9 cellular contexts compared by ENCODE assay signal in genomic region chr19:13840751-13841338, GRCh38. TPM values are rescaled to one million over a fixed set of nuclear protein-coding genes. Genes with fewer than 3 reads are reported as not detected.
A peak's percentile ranks its signal among the peaks of the same experiment; 100 is the strongest.
DNase-seq lines count a peak whose midpoint lies in the region; ATAC-seq, FAIRE-seq and TF ChIP-seq lines count a peak whose summit lies in the region.
"Had no signal": no experiment of that assay in that cellular context is flagged by ENCODE, and none has a peak within 500 bp of the region (broad histone marks: within the 10 kb centered on the region; RNA-seq: fewer than 3 reads in every experiment).

No MANE protein-coding gene starts in this region.

- H3K79me2 ChIP-seq in PC-3 (ENCODE audit: low read length) (peaks cover 79% of the 10 kb centered on the region), H1 (ENCODE audit: control insufficient read depth in 1 of 2, insufficient read depth in 2 of 2, low read length in 2 of 2) (peaks cover 0 to 3% of the 10 kb centered on the region in 2 experiments; a peak in 2 of 4 replicates)

- peak overlapping the region; percentile 99 for H3K27ac Mint-ChIP-seq in CD4-positive, alpha-beta T cell

- no peak for FAIRE-seq in H1 (lab: Jason Lieb, UNC)

- H3F3A ChIP-seq in PC-3 (ENCODE audit: low read length, unreplicated experiment): peaks cover 26% of the 10 kb centered on the region

- TF ChIP-seq POLR2A in H1 (IDR thresholded peaks at IDR 0.05; ENCODE audit: control extremely low read depth in 1 of 2, low read depth in 2 of 2, low read length in 2 of 2): no peak

- H3K56ac ChIP-seq in H1 (replicated peaks; ENCODE audit: insufficient read length, low read depth, low read length): no peak overlapping the region

- H3K9me3 Mint-ChIP-seq in CD4-positive, alpha-beta T cell: no peaks in the 10 kb centered on the region

- H3K4me3 Mint-ChIP-seq in CD4-positive, alpha-beta T cell: peak overlapping the region; percentile 93

- intact Hi-C loops in CD4-positive, alpha-beta T cell (cut with DNase I, micrococcal nuclease): loop anchor here in 1 of 2 experiments (10.0 kb wide), 1 partner anchor 686 kb away; the partner anchor contains the start of genes IER2 and STX10
- intact Hi-C loops in PC-3 (cut with micrococcal nuclease): loop anchor here (1.0 to 2.0 kb wide), 2 partner anchors 21 to 56 kb away; no protein-coding TSS in a partner anchor

- BruUV-seq in PC-3 (replicated peaks; lab: Mats Ljungman, UMichigan): TSS peak; percentile 59

- 0 out of 2 replicates have a peak overlapping the region, but pooled peaks have one; percentile 35 for H2BK5ac ChIP-seq in H1 (ENCODE audit: low read depth, low read length)

- TF ChIP-seq RAD21 in H1 (IDR thresholded peaks at IDR 0.05 in 1 of 2, conservative IDR thresholded peaks at IDR 0.05 in 1 of 2; ENCODE audit: low read depth in 2 of 2, low read length in 2 of 2): no peak

- peak overlapping the region; percentile 70; the same call in 1 of the 2 replicates for H2AK5ac ChIP-seq in H1 (ENCODE audit: low read depth, low read length)

- H3K23me2 ChIP-seq in H1 (ENCODE audit: low read depth, low read length): peaks cover 6% of the 10 kb centered on the region; the same call in 1 of the 2 replicates

- no peak overlapping the region for H4K5ac ChIP-seq in H1 (ENCODE audit: insufficient read length, low read depth, low read length)

- H2AFZ ChIP-seq in PC-3 (ENCODE audit: low read length) (no peak overlapping the region), H1 (ENCODE audit: low read length) (no peak overlapping the region)

- H3K4ac ChIP-seq in H1 (replicated peaks; ENCODE audit: insufficient read length, low read depth, low read length): no peak overlapping the region

- H3K36me3 Mint-ChIP-seq in CD4-positive, alpha-beta T cell (ENCODE audit: low read depth): peaks cover 7% of the 10 kb centered on the region

- no peak overlapping the region for H2BK20ac ChIP-seq in H1 (ENCODE audit: low read length)

- H3K27me3 ChIP-seq in CD4-positive, alpha-beta T cell (ENCODE audit: control insufficient read depth, insufficient read depth, low read length): no peaks in the 10 kb centered on the region
- H3K27me3 ChIP-seq in PC-3 (ENCODE audit: low read length) (no peaks in the 10 kb centered on the region), H1 (replicated peaks in 1 of 4; ENCODE audit: control insufficient read depth in 3 of 4, extremely low read depth in 1 of 4, insufficient read depth in 3 of 4, low read length in 3 of 4) (no peaks in the 10 kb centered on the region), neutrophil (no peaks in the 10 kb centered on the region)

- no peak overlapping the region for H4K91ac ChIP-seq in H1 (replicated peaks; ENCODE audit: insufficient read length, low read length)

- DNase-seq in CD4-positive, alpha-beta T cell: no peak
- DNase-seq in PC-3: no peak
- no peak for DNase-seq in H1 (ENCODE audit: low read depth in 1 of 2, low spot score in 2 of 2)
- no peak for DNase-seq in kidney tubule cell (ENCODE audit: low spot score)
- no peak for DNase-seq in NCI-H226
- no peak for DNase-seq in GM03348 (ENCODE audit: low spot score)

- CTCF ChIA-PET in CD4-positive, alpha-beta T cell (lab: Charles Lee): interaction anchor here (4.4 kb wide), 1 partner anchor 22 kb away, joined by 40 read pairs; no protein-coding TSS in a partner anchor
- CTCF ChIA-PET in PC-3 (lab: Charles Lee) (no interaction called here), H1 (lab: Charles Lee; ENCODE audit: partially characterized antibody) (interaction anchor here (1.0 to 1.7 kb wide), 7 partner anchors 8 to 52 kb away, joined by 3 to 7 read pairs (median 6); no protein-coding TSS in a partner anchor)

- H4K20me1 ChIP-seq in PC-3 (ENCODE audit: low read length): peaks cover 40% of the 10 kb centered on the region
- peaks cover 1 to 9% of the 10 kb centered on the region in 2 experiments for H4K20me1 ChIP-seq in H1 (replicated peaks in 1 of 2; ENCODE audit: control insufficient read depth in 1 of 2, insufficient read depth in 2 of 2, low read length in 2 of 2)

- H4K8ac ChIP-seq in H1 (ENCODE audit: extremely low read depth, insufficient read depth, low read length): peak overlapping the region; percentile 42; the same call in 1 of the 2 replicates

- 91% methylated on average over 19 of the region's 20 CpGs; no CpG with 5 or more reads in 1 of the 2 experiments for WGBS in H1 (ENCODE audit: extremely low coverage in 1 of 2, insufficient coverage in 1 of 2, insufficient read length in 1 of 2, insufficient replicate concordance in 2 of 2, low coverage in 1 of 2, low lambda C conversion rate in 2 of 2, missing lambda C conversion rate in 1 of 2), 2 experiments

- peaks cover 60% of the 10 kb centered on the region for H3K4me1 ChIP-seq in PC-3 (ENCODE audit: insufficient read depth, low read length)
- peaks cover 0 to 34% (median 27%) of the 10 kb centered on the region in 4 experiments; a peak in 6 of 7 replicates for H3K4me1 ChIP-seq in H1 (replicated peaks in 1 of 4; ENCODE audit: control insufficient read depth in 3 of 4, insufficient read depth in 4 of 4, low read length in 3 of 4)
- peaks cover 80 to 82% of the 10 kb centered on the region in 2 experiments for H3K4me1 ChIP-seq in neutrophil (ENCODE audit: control insufficient read depth in 1 of 2, insufficient read depth in 1 of 2, low read depth in 1 of 2, low read length in 1 of 2)

- H2BK12ac ChIP-seq in H1 (ENCODE audit: low read depth, low read length): peak overlapping the region; percentile 81; the same call in 1 of the 2 replicates

- H3K9me2 ChIP-seq in PC-3 (replicated peaks; ENCODE audit: low read length): no peaks in the 10 kb centered on the region

- peak overlapping the region; percentile 97; the same call in 1 of the 2 replicates for H2BK15ac ChIP-seq in H1 (ENCODE audit: low read length)

- no peaks in the 10 kb centered on the region for H3K79me1 ChIP-seq in H1 (ENCODE audit: low read depth, low read length)

- TF ChIP-seq EP300 in H1 (IDR thresholded peaks at IDR 0.05; ENCODE audit: borderline replicate concordance in 1 of 2, low read depth in 2 of 2, low read length in 2 of 2): no peak

- no peak for ATAC-seq in CD4-positive, alpha-beta T cell (ENCODE audit: poor library complexity)
- ATAC-seq in PC-3 (no peak), HG03460 (IDR thresholded peaks at IDR 0.05; ENCODE audit: unreplicated experiment) (no peak)

- H3K14ac ChIP-seq in H1 (ENCODE audit: insufficient read length): no peak overlapping the region

- no peaks in the 10 kb centered on the region for H3K27me3 Mint-ChIP-seq in CD4-positive, alpha-beta T cell

- H3K4me1 Mint-ChIP-seq in CD4-positive, alpha-beta T cell (ENCODE audit: low read depth): peaks cover 79% of the 10 kb centered on the region

- H3K18ac ChIP-seq in H1 (ENCODE audit: extremely low read depth, low read length): no peak overlapping the region

- H3K23ac ChIP-seq in H1 (ENCODE audit: insufficient read length): no peak overlapping the region

- no peaks in the 10 kb centered on the region for H3K9me3 ChIP-seq in CD4-positive, alpha-beta T cell (ENCODE audit: control insufficient read depth, low read length)
- H3K9me3 ChIP-seq in PC-3 (ENCODE audit: low read length) (no peaks in the 10 kb centered on the region), H1 (ENCODE audit: insufficient read depth in 2 of 2, low read depth in 1 of 2, low read length in 1 of 2) (no peaks in the 10 kb centered on the region), neutrophil (no peaks in the 10 kb centered on the region)

- peak overlapping the region; percentile 82 for H3K4me3 ChIP-seq in PC-3 (ENCODE audit: low read length)
- no peak overlapping the region for H3K4me3 ChIP-seq in H1 (ENCODE audit: extremely low read depth in 1 of 4, insufficient read depth in 2 of 4, low read depth in 3 of 4, low read length in 4 of 4)
- peak overlapping the region; percentile 82 to 84 for H3K4me3 ChIP-seq in neutrophil (ENCODE audit: low read depth in 1 of 2, low read length in 1 of 2)

- H3K36me3 ChIP-seq in PC-3 (ENCODE audit: low read depth, low read length) (peaks cover 34% of the 10 kb centered on the region), H1 (ENCODE audit: control insufficient read depth in 2 of 4, insufficient read depth in 4 of 4, low read length in 3 of 4) (no peaks in the 10 kb centered on the region), neutrophil (peaks cover 7% of the 10 kb centered on the region)

- POLR2A ChIA-PET in CD4-positive, alpha-beta T cell (lab: Charles Lee): interaction anchor here (0.8 to 1.5 kb wide), 2 partner anchors 53 to 677 kb away, joined by 3 to 7 read pairs; partner anchors contain the start of gene DNAJB1
- POLR2A ChIA-PET in PC-3 (lab: Charles Lee; ENCODE audit: unreplicated experiment): interaction anchor here (0.6 to 0.8 kb wide), 2 partner anchors 12 to 22 kb away, joined by 3 to 11 read pairs; no protein-coding TSS in a partner anchor
- POLR2A ChIA-PET in H1 (lab: Charles Lee; ENCODE audit: partially characterized antibody): interaction anchor here (0.7 to 1.7 kb wide), 6 partner anchors 10 to 32 kb away, joined by 3 to 5 read pairs (median 4); no protein-coding TSS in a partner anchor

- H3K4me2 ChIP-seq in PC-3 (ENCODE audit: low read length) (peak overlapping the region; percentile 94), H1 (ENCODE audit: insufficient read depth in 1 of 2, low read depth in 2 of 2, low read length in 2 of 2) (peak overlapping the region in 1 of 2 experiments; percentile 79; a peak in 1 of 4 replicates)

- H3K27ac ChIP-seq in CD4-positive, alpha-beta T cell (ENCODE audit: low read depth, low read length): peak overlapping the region; percentile 97
- H3K27ac ChIP-seq in PC-3 (ENCODE audit: low read length): peak overlapping the region; percentile 96
- H3K27ac ChIP-seq in H1 (ENCODE audit: low read depth, low read length): no peak overlapping the region
- peak overlapping the region; percentile 99 for H3K27ac ChIP-seq in neutrophil

- H3K9ac ChIP-seq in PC-3 (ENCODE audit: low read length): peak overlapping the region; percentile 93
- H3K9ac ChIP-seq in H1 (replicated peaks in 1 of 4; ENCODE audit: extremely low read depth in 1 of 4, low read depth in 3 of 4, low read length in 3 of 4): no peak overlapping the region

- H2BK120ac ChIP-seq in H1 (replicated peaks; ENCODE audit: low read depth, low read length): peak overlapping the region; percentile 54

- no peak for TF ChIP-seq CTCF in CD4-positive, alpha-beta T cell (IDR thresholded peaks at IDR 0.05)
- TF ChIP-seq CTCF in PC-3 (conservative IDR thresholded peaks at IDR 0.05; ENCODE audit: low read depth, low read length) (no peak), H1 (IDR thresholded peaks at IDR 0.05; ENCODE audit: control extremely low read depth in 1 of 3, insufficient read depth in 1 of 3, low read depth in 1 of 3, low read length in 3 of 3) (no peak), neutrophil (IDR thresholded peaks at IDR 0.05) (no peak)

RNA-seq across cellular contexts. Expression of gene NANOS3, which starts 36.1 kb away (rescaled TPM):
- under 1 TPM in 1 of 2 experiments, not detected in 1; 0.87 TPM for total RNA-seq in CD4-positive, alpha-beta T cell
- 1.7 TPM in 1 of 2 replicates, not detected in the other for total RNA-seq in PC-3 (2014; rRNA removed)
- total RNA-seq in H1 (2021; fragmentation: NEBNext Ultra II Directional; extraction: Animal tissue kit (Norgen Biotek cat#: 25700)): not detected in 2 replicates
- 0.14 and 0.62 TPM in 2 replicates for polyA plus RNA-seq in H1 (2011; rRNA removed)
- polyA plus RNA-seq in H1 (2011; cell fraction: cytosol; rRNA removed): not detected
- polyA plus RNA-seq in H1 (2011; cell fraction: nucleus; rRNA removed): not detected
- 0.69 to 0.83 TPM in 2 of 4 replicates, not detected in the others for polyA plus RNA-seq in H1 (2012, experiment 1 of 2)
- polyA plus RNA-seq in H1 (2012, experiment 2 of 2): not detected
- polyA plus RNA-seq in H1 (2013, experiment 1 of 2): 1.2 TPM
- polyA plus RNA-seq in H1 (2013, experiment 2 of 2): 1.3 TPM
- polyA minus RNA-seq in H1 (2011; rRNA and poly(A)+ RNA removed): not detected in 2 replicates
- not detected for polyA minus RNA-seq in H1 (2011; cell fraction: cytosol; rRNA and poly(A)+ RNA removed)
- polyA minus RNA-seq in H1 (2011; cell fraction: nucleus; rRNA and poly(A)+ RNA removed): not detected
- total RNA-seq: NCI-H460 had no signal

RNA-seq across cellular contexts. Expression of gene ZSWIM4, which starts 45.6 kb away (rescaled TPM):
- total RNA-seq in CD4-positive, alpha-beta T cell: 1 to 10 TPM; 3.5 to 3.8 TPM
- 8.0 and 11.4 TPM in 2 replicates for total RNA-seq in PC-3 (2014; rRNA removed)
- 31.1 and 32.7 TPM in 2 replicates for total RNA-seq in H1 (2021; fragmentation: NEBNext Ultra II Directional; extraction: Animal tissue kit (Norgen Biotek cat#: 25700))
- polyA plus RNA-seq in H1 (2011; rRNA removed): 12.2 and 23.2 TPM in 2 replicates
- 10.9 TPM for polyA plus RNA-seq in H1 (2011; cell fraction: cytosol; rRNA removed)
- polyA plus RNA-seq in H1 (2011; cell fraction: nucleus; rRNA removed): 21.2 TPM
- polyA plus RNA-seq in H1 (2012, experiment 1 of 2): 13.1 to 23.1 TPM (median 21.0 TPM) in 4 replicates
- 20.0 TPM for polyA plus RNA-seq in H1 (2012, experiment 2 of 2)
- 17.0 TPM for polyA plus RNA-seq in H1 (2013, experiment 1 of 2)
- 17.3 TPM for polyA plus RNA-seq in H1 (2013, experiment 2 of 2)
- polyA minus RNA-seq in H1 (2011; rRNA and poly(A)+ RNA removed): 8.9 and 10.8 TPM in 2 replicates
- polyA minus RNA-seq in H1 (2011; cell fraction: cytosol; rRNA and poly(A)+ RNA removed): 23.9 TPM
- polyA minus RNA-seq in H1 (2011; cell fraction: nucleus; rRNA and poly(A)+ RNA removed): 13.5 TPM

Comparison
In these comparisons a context has a peak if more than half of its experiments do, and no peak if none do; other contexts are left out.
1. H3K4me3 ChIP-seq: peak in PC-3 (single experiment) and neutrophil (2 of 2); none in H1 (0 of 4).